ENCODE assay signal across 1 cellular context in genomic region chr4:103012085-103012484, GRCh38.
TF ChIP-seq lines count a peak whose summit lies in the region.

No MANE protein-coding gene starts in this region.

TF ChIP-seq in SK-N-SH, 30 proteins besides CTCF, POLR2A, EP300 and RAD21 (continued from another document):
- TF ChIP-seq USF1 (IDR thresholded peaks at IDR 0.05; ENCODE audit: borderline replicate concordance, low read depth) (no peak), SMC3 (IDR thresholded peaks at IDR 0.05; ENCODE audit: low read depth, low read length) (no peak), ELF1 (IDR thresholded peaks at IDR 0.05) (no peak), TEAD4 (IDR thresholded peaks at IDR 0.05; ENCODE audit: borderline replicate concordance, insufficient read depth) (no peak), FOXJ3 (CRISPR knock-in tag; IDR thresholded peaks at IDR 0.05) (no peak), REST (IDR thresholded peaks at IDR 0.05; ENCODE audit: low read depth, low read length) (no peak), RCOR1 (IDR thresholded peaks at IDR 0.05; ENCODE audit: low read length) (no peak), TAF1 (IDR thresholded peaks at IDR 0.05; ENCODE audit: borderline replicate concordance, low read depth, low read length) (no peak), MEF2A (IDR thresholded peaks at IDR 0.05; ENCODE audit: borderline replicate concordance, low read depth) (no peak)
